1 cellular context compared by ENCODE assay signal in genomic region chr16:4115209-4115940, GRCh38.
TF ChIP-seq lines count a peak whose summit lies in the region.

No MANE protein-coding gene starts in this region.

TF ChIP-seq in WTC11, 78 proteins besides CTCF, POLR2A, EP300 and RAD21 (continued from another document):
- TF ChIP-seq ATF1 (CRISPR knock-in tag; IDR thresholded peaks at IDR 0.05): no peak
- no peak for TF ChIP-seq AFF4 (CRISPR knock-in tag; IDR thresholded peaks at IDR 0.05; ENCODE audit: borderline replicate concordance)
- TF ChIP-seq, protein P1, sequence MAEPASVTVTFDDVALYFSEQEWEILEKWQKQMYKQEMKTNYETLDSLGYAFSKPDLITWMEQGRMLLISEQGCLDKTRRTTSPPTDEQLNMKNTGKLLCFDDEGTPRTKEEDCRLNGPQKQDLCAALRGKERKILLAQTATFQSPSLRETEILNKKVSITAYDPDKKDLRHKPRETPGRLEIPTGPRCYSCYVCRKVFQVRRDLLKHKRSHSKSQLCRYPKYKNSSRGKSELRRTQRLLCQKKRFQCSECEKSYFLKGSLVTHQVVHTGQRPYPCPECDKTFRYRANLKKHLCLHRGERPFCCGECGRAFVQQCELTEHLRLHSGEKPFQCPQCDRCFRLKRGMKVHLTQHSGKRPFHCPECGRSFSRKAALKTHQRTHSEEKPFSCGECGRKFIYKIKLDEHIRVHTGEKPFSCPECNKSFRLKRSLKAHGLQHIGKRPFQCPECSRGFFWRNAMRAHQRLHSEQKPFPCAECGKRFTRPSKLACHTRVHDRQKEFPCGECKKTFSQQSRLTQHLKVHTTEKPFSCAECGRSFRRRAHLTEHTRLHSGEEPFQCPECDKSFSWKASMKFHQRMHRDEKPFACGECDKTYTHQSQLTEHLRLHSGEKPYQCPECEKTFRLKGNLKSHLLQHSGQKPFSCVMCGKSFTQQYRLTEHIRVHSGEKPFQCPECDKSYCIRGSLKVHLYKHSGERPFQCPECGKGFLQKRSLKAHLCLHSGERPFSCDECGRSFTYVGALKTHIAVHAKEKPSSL (CRISPR knock-in tag; conservative IDR thresholded peaks at IDR 0.05): no peak
- no peak for TF ChIP-seq KAT7 (CRISPR knock-in tag; IDR thresholded peaks at IDR 0.05; ENCODE audit: borderline replicate concordance)
- no peak for TF ChIP-seq ZNF423 (CRISPR knock-in tag; IDR thresholded peaks at IDR 0.05)
- no peak for TF ChIP-seq NFE2L1 (CRISPR knock-in tag; IDR thresholded peaks at IDR 0.05)
- TF ChIP-seq SP1 (CRISPR knock-in tag; conservative IDR thresholded peaks at IDR 0.05): 0 out of 2 replicates have a peak, but pooled peaks have one; percentile 46
- TF ChIP-seq PRRX2 (CRISPR knock-in tag; IDR thresholded peaks at IDR 0.05): no peak
- TF ChIP-seq GRHL2 (CRISPR knock-in tag; IDR thresholded peaks at IDR 0.05; ENCODE audit: insufficient replicate concordance, severe bottlenecking): no peak
- TF ChIP-seq FOXJ3 (CRISPR knock-in tag; IDR thresholded peaks at IDR 0.05; ENCODE audit: borderline replicate concordance): no peak
- no peak for TF ChIP-seq GTF2I (CRISPR knock-in tag; conservative IDR thresholded peaks at IDR 0.05)
- TF ChIP-seq ZBTB43 (CRISPR knock-in tag; IDR thresholded peaks at IDR 0.05): 0 out of 2 replicates have a peak, but pooled peaks have one; percentile 32
- TF ChIP-seq CREM (CRISPR knock-in tag; IDR thresholded peaks at IDR 0.05): no peak
- TF ChIP-seq ZNF232 (CRISPR knock-in tag; IDR thresholded peaks at IDR 0.05): no peak
- TF ChIP-seq, protein P2, sequence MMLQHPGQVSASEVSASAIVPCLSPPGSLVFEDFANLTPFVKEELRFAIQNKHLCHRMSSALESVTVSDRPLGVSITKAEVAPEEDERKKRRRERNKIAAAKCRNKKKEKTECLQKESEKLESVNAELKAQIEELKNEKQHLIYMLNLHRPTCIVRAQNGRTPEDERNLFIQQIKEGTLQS (CRISPR knock-in tag; conservative IDR thresholded peaks at IDR 0.05): 0 out of 2 replicates have a peak, but pooled peaks have one; percentile 33
- TF ChIP-seq, protein P3, sequence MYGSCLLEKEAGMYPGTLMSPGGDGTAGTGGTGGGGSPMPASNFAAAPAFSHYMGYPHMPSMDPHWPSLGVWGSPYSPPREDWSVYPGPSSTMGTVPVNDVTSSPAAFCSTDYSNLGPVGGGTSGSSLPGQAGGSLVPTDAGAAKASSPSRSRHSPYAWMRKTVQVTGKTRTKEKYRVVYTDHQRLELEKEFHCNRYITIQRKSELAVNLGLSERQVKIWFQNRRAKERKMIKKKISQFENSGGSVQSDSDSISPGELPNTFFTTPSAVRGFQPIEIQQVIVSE (CRISPR knock-in tag; IDR thresholded peaks at IDR 0.05; ENCODE audit: borderline replicate concordance): no peak
- no peak for TF ChIP-seq SOX15 (CRISPR knock-in tag; IDR thresholded peaks at IDR 0.05)
- TF ChIP-seq USF2 (CRISPR knock-in tag; IDR thresholded peaks at IDR 0.05): no peak; the same call in 1 of the 2 replicates
- no peak for TF ChIP-seq PREB (CRISPR knock-in tag; IDR thresholded peaks at IDR 0.05; ENCODE audit: borderline replicate concordance)
- no peak for TF ChIP-seq MXD4 (CRISPR knock-in tag; IDR thresholded peaks at IDR 0.05; ENCODE audit: borderline replicate concordance)
- TF ChIP-seq MYBL2 (CRISPR knock-in tag; IDR thresholded peaks at IDR 0.05): peak; percentile 61; the same call in 1 of the 2 replicates
